Comparison of ENCODE assay signal across 8 cellular contexts in the genomic region with DNA sequence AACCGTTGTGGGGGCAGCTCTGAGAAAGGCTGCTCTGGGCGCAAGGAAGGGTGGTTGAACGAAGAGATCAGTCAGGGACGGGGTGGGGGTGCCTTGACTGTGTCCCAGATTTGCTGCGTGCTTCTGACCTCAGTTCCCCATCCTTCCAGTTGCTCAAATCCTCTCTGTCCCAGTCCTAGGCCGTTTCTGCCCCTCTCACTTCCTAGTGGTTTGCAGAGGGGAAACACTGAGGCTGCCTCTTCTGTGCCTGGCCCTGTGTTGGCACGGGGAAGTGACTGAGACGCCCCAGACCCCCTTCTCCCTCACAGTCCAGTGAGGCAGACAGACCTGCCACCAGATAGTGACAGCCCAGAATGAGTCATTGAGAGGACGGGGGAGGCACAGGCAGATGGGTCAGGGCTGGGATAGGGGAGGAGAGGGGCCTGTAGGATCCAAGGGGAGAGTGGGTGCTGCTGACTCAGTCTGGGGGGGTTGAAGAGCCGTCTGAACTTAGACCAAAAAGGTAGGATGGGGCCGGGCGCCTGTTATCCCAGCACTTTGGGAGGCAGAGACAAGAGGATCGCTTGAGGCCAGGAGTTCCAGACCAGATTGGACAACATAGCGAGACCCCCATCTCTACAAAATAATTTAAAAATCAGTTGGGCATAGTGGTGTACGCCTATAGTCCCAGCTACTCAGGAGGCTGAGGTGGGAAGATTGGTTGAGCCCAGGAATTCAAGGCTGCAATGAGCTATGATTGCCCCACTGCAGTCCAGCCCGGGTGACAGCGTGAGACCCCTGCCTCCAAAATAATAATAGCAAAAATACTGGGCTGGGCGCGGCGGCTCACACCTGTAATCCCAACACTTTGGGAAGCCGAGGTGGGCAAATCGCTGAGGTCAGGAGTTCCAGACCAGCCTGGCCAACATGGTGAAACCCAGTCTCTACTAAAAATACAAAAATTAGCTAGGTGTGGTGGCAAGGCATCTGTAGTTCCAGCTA. TPM values are rescaled to one million over a fixed set of nuclear protein-coding genes. Genes with fewer than 3 reads are reported as not detected.
DNase-seq lines count a peak whose midpoint lies in the region; ATAC-seq and TF ChIP-seq lines count a peak whose summit lies in the region.

No MANE protein-coding gene starts in this region.

- no peak for DNase-seq in H7
- no peak for DNase-seq in endothelial cell (ENCODE audit: low spot score)
- peak; percentile 31 for DNase-seq in natural killer cell treated with Interleukin-12 subunit alpha and Interleukin-12 subunit beta and Interleukin-15 and Interleukin-18, amount 100 ng/mL, for 72 hours (ENCODE audit: low spot score)
- no peak for DNase-seq in NCI-H2171 treated with DMSO at 0.1 percent for 48 hours (lab: John Stamatoyannopoulos, UW)
- no peak for DNase-seq in GM19238 (ENCODE audit: insufficient read length, low spot score)

- TF ChIP-seq CTCF in SU-DHL-6 (IDR thresholded peaks at IDR 0.05; ENCODE audit: insufficient read depth, low read length, poor library complexity, severe bottlenecking) = no peak
- TF ChIP-seq CTCF in endothelial cell (IDR thresholded peaks at IDR 0.05; ENCODE audit: unreplicated experiment) = no peak

- no peaks in the 10 kb centered on the region for H3K4me1 Mint-ChIP-seq in endothelial cell (ENCODE audit: unreplicated experiment)
- peaks cover 7 to 8% of the 10 kb centered on the region in 2 donors for H3K4me1 Mint-ChIP-seq in natural killer cell treated with Interleukin-12 subunit alpha and Interleukin-12 subunit beta and Interleukin-15 and Interleukin-18, amount 100 ng/mL, for 72 hours (ENCODE audit: low read depth in 2 of 2)

- H3K27me3 Mint-ChIP-seq in endothelial cell (ENCODE audit: unreplicated experiment) = peaks cover 6% of the 10 kb centered on the region
- no peaks in the 10 kb centered on the region for H3K27me3 Mint-ChIP-seq in natural killer cell treated with Interleukin-12 subunit alpha and Interleukin-12 subunit beta and Interleukin-15 and Interleukin-18, amount 100 ng/mL, for 72 hours

- H3K27me3 ChIP-seq in H7 (ENCODE audit: control insufficient read depth, insufficient read depth, low read length) = peaks cover 2% of the 10 kb centered on the region
- H3K27me3 ChIP-seq in SU-DHL-6 (ENCODE audit: low read length) = no peaks in the 10 kb centered on the region

- no peaks in the 10 kb centered on the region for H3K79me2 ChIP-seq in SU-DHL-6 (ENCODE audit: insufficient read depth, low read length)

- no peaks in the 10 kb centered on the region for H3K9me2 ChIP-seq in SU-DHL-6 (replicated peaks; ENCODE audit: insufficient read depth, low read length)

- ATAC-seq in natural killer cell treated with Interleukin-12 subunit alpha and Interleukin-12 subunit beta and Interleukin-15 and Interleukin-18, amount 100 ng/mL, for 72 hours = no peak
- ATAC-seq in GM19324 (IDR thresholded peaks at IDR 0.05; ENCODE audit: low FRiP score, unreplicated experiment) (no peak), HG02852 (IDR thresholded peaks at IDR 0.05; ENCODE audit: unreplicated experiment) (no peak)

- peaks cover 1% of the 10 kb centered on the region for H3K36me3 ChIP-seq in H7 (replicated peaks; ENCODE audit: control insufficient read depth, insufficient read depth, low read length)
- no peaks in the 10 kb centered on the region for H3K36me3 ChIP-seq in SU-DHL-6 (ENCODE audit: low read length)

- no peak overlapping the region for H3K27ac Mint-ChIP-seq in endothelial cell (ENCODE audit: unreplicated experiment)
- peak overlapping the region; percentile 49 to 74 for H3K27ac Mint-ChIP-seq in natural killer cell treated with Interleukin-12 subunit alpha and Interleukin-12 subunit beta and Interleukin-15 and Interleukin-18, amount 100 ng/mL, for 72 hours

- peak overlapping the region; percentile 60 for H3K9ac ChIP-seq in SU-DHL-6 (ENCODE audit: low read length)

- H3K4me3 ChIP-seq in H7 (ENCODE audit: insufficient read depth, low read depth, low read length) (peak overlapping the region; percentile 65), SU-DHL-6 (ENCODE audit: insufficient read depth, low read length, poor library complexity, severe bottlenecking) (no peak overlapping the region)

- peaks cover under 1% of the 10 kb centered on the region; the same call in 1 of the 2 replicates for H3K9me3 ChIP-seq in SU-DHL-6 (ENCODE audit: insufficient read depth, low read length)

- H3K4me2 ChIP-seq in SU-DHL-6 (ENCODE audit: low read depth, low read length, poor library complexity, severe bottlenecking) = peak overlapping the region; percentile 75

- H4K20me1 ChIP-seq in SU-DHL-6 (ENCODE audit: low read depth, low read length) = no peaks in the 10 kb centered on the region

- peak overlapping the region; percentile 97 for H2AFZ ChIP-seq in SU-DHL-6 (ENCODE audit: low read depth, low read length, severe bottlenecking)

- no peak overlapping the region for H3K27ac ChIP-seq in SU-DHL-6 (ENCODE audit: low read depth, low read length)

- H3F3A ChIP-seq in SU-DHL-6 (ENCODE audit: insufficient read depth) = 0 out of 2 replicates have a peak, but pooled peaks cover 4% of the 10 kb centered on the region

- no peaks in the 10 kb centered on the region for H3K9me3 Mint-ChIP-seq in endothelial cell (ENCODE audit: unreplicated experiment)
- no peaks in the 10 kb centered on the region for H3K9me3 Mint-ChIP-seq in natural killer cell treated with Interleukin-12 subunit alpha and Interleukin-12 subunit beta and Interleukin-15 and Interleukin-18, amount 100 ng/mL, for 72 hours

- H3K4me3 Mint-ChIP-seq in endothelial cell (ENCODE audit: unreplicated experiment) = peak overlapping the region; percentile 79
- peak overlapping the region; percentile 75 for H3K4me3 Mint-ChIP-seq in natural killer cell treated with Interleukin-12 subunit alpha and Interleukin-12 subunit beta and Interleukin-15 and Interleukin-18, amount 100 ng/mL, for 72 hours

- peaks cover 4% of the 10 kb centered on the region for H3K36me3 Mint-ChIP-seq in endothelial cell (ENCODE audit: low read depth, unreplicated experiment)
- peaks cover 2% of the 10 kb centered on the region for H3K36me3 Mint-ChIP-seq in natural killer cell treated with Interleukin-12 subunit alpha and Interleukin-12 subunit beta and Interleukin-15 and Interleukin-18, amount 100 ng/mL, for 72 hours

RNA-seq across cellular contexts. Expression of gene NUMBL, which starts 26.4 kb away (rescaled TPM):
- 18.3 and 23.1 TPM in 2 replicates for total RNA-seq in H7 (2014; rRNA removed; shearing (Covaris generic))
- total RNA-seq in endothelial cell (ENCODE audit: unreplicated experiment) = 10.0 TPM
- total RNA-seq in natural killer cell treated with Interleukin-12 subunit alpha and Interleukin-12 subunit beta and Interleukin-15 and Interleukin-18, amount 100 ng/mL, for 72 hours = 10 to 100 TPM in 1 of 2 donors, 1 to 10 TPM in 1; 6.6 to 13.9 TPM

RNA-seq across cellular contexts. Expression of gene COQ8B, which starts 52.7 kb away (rescaled TPM):
- total RNA-seq in H7 (2014; rRNA removed; shearing (Covaris generic)) = 73.8 and 82.7 TPM in 2 replicates
- 26.4 TPM for total RNA-seq in endothelial cell (ENCODE audit: unreplicated experiment)
- 10 to 100 TPM; 28.7 to 41.7 TPM for total RNA-seq in natural killer cell treated with Interleukin-12 subunit alpha and Interleukin-12 subunit beta and Interleukin-15 and Interleukin-18, amount 100 ng/mL, for 72 hours

RNA-seq across cellular contexts. Expression of gene ITPKC, which starts 52.9 kb away (rescaled TPM):
- total RNA-seq in H7 (2014; rRNA removed; shearing (Covaris generic)) = 10.5 and 14.0 TPM in 2 replicates
- 12.1 TPM for total RNA-seq in endothelial cell (ENCODE audit: unreplicated experiment)
- 10 to 100 TPM in 1 of 2 donors, 1 to 10 TPM in 1; 9.0 to 10.3 TPM for total RNA-seq in natural killer cell treated with Interleukin-12 subunit alpha and Interleukin-12 subunit beta and Interleukin-15 and Interleukin-18, amount 100 ng/mL, for 72 hours
